In genomic region chr1:178341218-178341956, GRCh38 we compare ENCODE assay signal across 11 cellular contexts.
DNase-seq lines count a peak whose midpoint lies in the region; TF ChIP-seq lines count a peak whose summit lies in the region.
"Had no signal": no experiment of that assay in that cellular context is flagged by ENCODE, and none has a peak within 500 bp of the region (broad histone marks: within the 10 kb centered on the region; RNA-seq: fewer than 3 reads in every experiment).

No MANE protein-coding gene starts in this region.

- peak overlapping the region; percentile 73 for H3K4me3 Mint-ChIP-seq in progenitor cell of endocrine pancreas (ENCODE audit: low read depth)

- H3K9me3 ChIP-seq in MM.1S (replicated peaks; ENCODE audit: insufficient read depth, low read length), result no peaks in the 10 kb centered on the region
- H3K9me3 ChIP-seq: neutrophil had no signal

- no peaks in the 10 kb centered on the region for H4K20me1 ChIP-seq in MM.1S (ENCODE audit: insufficient read depth, low read length)

- in situ Hi-C loops in G401 (cut with HindIII; ENCODE audit: low sequenced_read_pairs), result no loop called here

- no peaks in the 10 kb centered on the region for H3K27me3 Mint-ChIP-seq in progenitor cell of endocrine pancreas

- H3K36me3 Mint-ChIP-seq in progenitor cell of endocrine pancreas (ENCODE audit: insufficient read depth), result no peaks in the 10 kb centered on the region

- H3K27ac ChIP-seq in MM.1S (ENCODE audit: low read length), result no peak overlapping the region
- H3K27ac ChIP-seq: neutrophil, SK-N-MC had no signal

- H3K9me3 Mint-ChIP-seq in progenitor cell of endocrine pancreas (ENCODE audit: low read depth), result no peaks in the 10 kb centered on the region

- no peak overlapping the region for H3K9ac ChIP-seq in MM.1S (ENCODE audit: low read length)

- H3K4me3 ChIP-seq in WI38 (ENCODE audit: low read depth, low read length), result peak overlapping the region; percentile 30
- no peak overlapping the region for H3K4me3 ChIP-seq in MM.1S (ENCODE audit: low read length)
- H3K4me3 ChIP-seq: GM12878, SK-N-MC had no signal

- intact Hi-C loops in cardiac septum (cut with DNase I), result loop anchor here (5.0 kb wide), 1 partner anchor 284 kb away; no protein-coding TSS in a partner anchor

- no peaks in the 10 kb centered on the region for H3F3A ChIP-seq in MM.1S (ENCODE audit: insufficient read depth, low read length)

- no peaks in the 10 kb centered on the region for H3K36me3 ChIP-seq in MM.1S (replicated peaks; ENCODE audit: insufficient read depth, low read length)
- H3K36me3 ChIP-seq: neutrophil had no signal

- H3K4me2 ChIP-seq in MM.1S (ENCODE audit: low read depth, low read length), result no peak overlapping the region

- DNase-seq in G401 (ENCODE audit: low spot score) (peak; percentile 10), cardiac septum (ENCODE audit: low spot score) (peak; percentile 80), progenitor cell of endocrine pancreas (ENCODE audit: low spot score, unreplicated experiment) (peak; percentile 46), MM.1S (no peak), NCI-H1694 (lab: John Stamatoyannopoulos, UW) (no peak), putamen (ENCODE audit: low spot score) (no peak), DMS114 treated with DMSO at 0.1 percent for 48 hours (lab: John Stamatoyannopoulos, UW; ENCODE audit: unreplicated experiment) (no peak)

- TF ChIP-seq CTCF in WI38 (IDR thresholded peaks at IDR 0.05; ENCODE audit: low read depth, low read length), result no peak
- TF ChIP-seq CTCF in progenitor cell of endocrine pancreas (IDR thresholded peaks at IDR 0.05; ENCODE audit: unreplicated experiment), result no peak
- no peak for TF ChIP-seq CTCF in MM.1S (IDR thresholded peaks at IDR 0.05; ENCODE audit: low read length)

- H2AFZ ChIP-seq in MM.1S (ENCODE audit: low read length), result no peak overlapping the region

- 0 out of 2 replicates have a peak, but pooled peaks cover 3% of the 10 kb centered on the region for H3K4me1 ChIP-seq in MM.1S (ENCODE audit: low read length)

- H3K27me3 ChIP-seq in MM.1S (replicated peaks; ENCODE audit: insufficient read depth, low read length), result no peaks in the 10 kb centered on the region
- H3K27me3 ChIP-seq: neutrophil had no signal

- peaks cover 37% of the 10 kb centered on the region for H3K4me1 Mint-ChIP-seq in progenitor cell of endocrine pancreas (ENCODE audit: low read depth)

- H3K9me2 ChIP-seq in MM.1S (replicated peaks; ENCODE audit: insufficient read depth, low read length), result no peaks in the 10 kb centered on the region

- H3K79me2 ChIP-seq in MM.1S (ENCODE audit: low read length), result no peaks in the 10 kb centered on the region

- peak overlapping the region; percentile 97 for H3K27ac Mint-ChIP-seq in progenitor cell of endocrine pancreas

Comparison
In these comparisons a context has a peak if more than half of its experiments do, and no peak if none do; other contexts are left out.
1. DNase-seq: peak in G401 (single experiment), cardiac septum (single experiment) and progenitor cell of endocrine pancreas (single experiment); none in MM.1S (single experiment), NCI-H1694 (single experiment), putamen (single experiment) and DMS114 treated with DMSO at 0.1 percent for 48 hours (single experiment).